Comparison of ENCODE assay signal across 13 cellular contexts in the genomic region with DNA sequence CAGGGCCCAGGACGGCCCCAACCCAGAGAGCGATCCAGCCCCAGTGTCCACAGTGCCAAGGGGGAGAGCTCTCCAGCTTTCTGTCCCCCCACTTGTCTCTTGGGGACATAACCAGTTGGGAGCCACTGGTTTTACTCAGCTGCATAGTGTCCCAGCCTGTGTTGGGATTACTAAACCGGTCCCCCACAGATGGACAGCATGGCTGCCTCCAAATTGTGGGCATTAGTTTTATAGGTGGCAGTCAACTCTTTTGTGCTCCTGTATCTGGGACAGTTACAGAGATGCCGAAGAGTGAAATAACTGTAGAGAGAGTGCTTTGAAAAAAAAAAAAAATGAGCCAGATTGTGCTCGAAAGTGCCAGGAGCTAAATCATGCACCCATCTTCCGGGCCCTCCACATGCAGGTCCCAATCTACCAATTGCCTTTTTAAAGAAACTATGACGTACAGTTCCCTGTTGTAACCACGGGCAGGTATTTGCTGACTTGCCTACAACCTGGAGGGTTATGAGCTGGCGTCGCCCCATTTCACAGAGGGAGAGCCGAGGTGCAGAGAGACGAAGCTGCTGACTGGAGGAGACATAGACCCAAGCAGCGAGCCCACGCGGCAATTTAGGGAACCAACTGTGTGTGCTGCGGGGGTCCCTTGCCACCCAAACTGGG. TPM values are rescaled to one million over a fixed set of nuclear protein-coding genes. Genes with fewer than 3 reads are reported as not detected.
DNase-seq lines count a peak whose midpoint lies in the region; ATAC-seq and TF ChIP-seq lines count a peak whose summit lies in the region.
"Had no signal": no experiment of that assay in that cellular context is flagged by ENCODE, and none has a peak within 500 bp of the region (broad histone marks: within the 10 kb centered on the region; RNA-seq: fewer than 3 reads in every experiment).

No MANE protein-coding gene starts in this region.

- H3K36me3 ChIP-seq in right atrium auricular region: no peaks in the 10 kb centered on the region
- H3K36me3 ChIP-seq in ovary: no peaks in the 10 kb centered on the region
- no peaks in the 10 kb centered on the region for H3K36me3 ChIP-seq in vagina

- intact Hi-C loops in left cardiac atrium (cut with DNase I): no loop called here
- intact Hi-C loops in ovary (cut with DNase I): no loop called here
- intact Hi-C loops in vagina (cut with DNase I): no loop called here

- no peaks in the 10 kb centered on the region for H3K9me3 ChIP-seq in right atrium auricular region
- H3K9me3 ChIP-seq in ovary: no peaks in the 10 kb centered on the region
- no peaks in the 10 kb centered on the region for H3K9me3 ChIP-seq in vagina

- TF ChIP-seq EP300 in ovary (IDR thresholded peaks at IDR 0.05): no peak

- peaks cover 0 to 55% of the 10 kb centered on the region in 2 donors for H3K4me1 ChIP-seq in right atrium auricular region
- peaks cover 15% of the 10 kb centered on the region for H3K4me1 ChIP-seq in ovary (ENCODE audit: insufficient read depth)
- peaks cover 66% of the 10 kb centered on the region for H3K4me1 ChIP-seq in vagina

- DNase-seq in right atrium auricular region (ENCODE audit: low spot score) (no peak), left cardiac atrium (no peak), cerebellar cortex (ENCODE audit: low spot score) (peak; percentile 51), ovary (peak in 3 of 5 donors; percentile 20 to 47 (median 37)), vagina (ENCODE audit: extremely low spot score in 2 of 2) (no peak), NCI-H774 (lab: John Stamatoyannopoulos, UW) (no peak)
- DNase-seq in stimulated activated naive CD4-positive, alpha-beta T cell (lab: John Stamatoyannopoulos, UW): no peak
- DNase-seq: activated CD4-positive, CD25-positive, alpha-beta regulatory T cell treated with anti-CD3 and anti-CD28 coated beads, Interleukin-2, amount 50 U/mL, for 72 hours; activated gamma-delta T cell treated with Interleukin-2 at 50 U/mL for 16 hours; KG1; left ventricle myocardium superior; NCI-H1436 had no signal

- H3K4me3 ChIP-seq in right atrium auricular region: no peak overlapping the region
- no peak overlapping the region for H3K4me3 ChIP-seq in ovary
- no peak overlapping the region for H3K4me3 ChIP-seq in vagina

- no peaks in the 10 kb centered on the region for H3K27me3 ChIP-seq in right atrium auricular region
- H3K27me3 ChIP-seq in ovary: no peaks in the 10 kb centered on the region
- no peaks in the 10 kb centered on the region for H3K27me3 ChIP-seq in vagina

- TF ChIP-seq CTCF in right atrium auricular region (IDR thresholded peaks at IDR 0.05) (no peak), ovary (IDR thresholded peaks at IDR 0.05) (no peak), vagina (IDR thresholded peaks at IDR 0.05) (no peak)

- H3K27ac ChIP-seq in right atrium auricular region (peak overlapping the region; percentile 98 to 99), ovary (peak overlapping the region in 1 of 2 donors; percentile 97), vagina (peak overlapping the region; percentile 100)

- ATAC-seq in left cardiac atrium (no peak), GM21528 (IDR thresholded peaks at IDR 0.05; ENCODE audit: low FRiP score, unreplicated experiment) (no peak)
- ATAC-seq: left ventricle myocardium superior had no signal

- TF ChIP-seq POLR2A in ovary (IDR thresholded peaks at IDR 0.05) (no peak), vagina (IDR thresholded peaks at IDR 0.05) (no peak)

- 74 to 77% (median 74%) methylated on average over 16 of the region's 16 CpGs for WGBS in ovary, 3 donors

RNA-seq across cellular contexts. Expression of gene NFIC, which starts 2.4 kb away (rescaled TPM):
- total RNA-seq in right atrium auricular region (100 to 1,000 TPM; 111 to 196 TPM), left cardiac atrium (100 to 1,000 TPM; 144 to 173 TPM), ovary (100 to 1,000 TPM in 5 of 7 donors, 10 to 100 TPM in 2; 62.0 to 345 (median 283) TPM), vagina (142 TPM)
- 10 to 100 TPM; 31.9 to 71.1 TPM for polyA plus RNA-seq in ovary

Comparison
In these comparisons a context has a peak if more than half of its experiments do, and no peak if none do; other contexts are left out.
1. DNase-seq: peak in cerebellar cortex (single experiment) and ovary (3 of 5); none in right atrium auricular region (single experiment), left cardiac atrium (single experiment), vagina (0 of 2), NCI-H774 (single experiment) and stimulated activated naive CD4-positive, alpha-beta T cell (0 of 6).